In genomic region chr5:148401604-148402003, GRCh38 we compare ENCODE assay signal across 11 cellular contexts. TPM values are rescaled to one million over a fixed set of nuclear protein-coding genes. Genes with fewer than 3 reads are reported as not detected.
DNase-seq lines count a peak whose midpoint lies in the region; ATAC-seq and TF ChIP-seq lines count a peak whose summit lies in the region.
"Had no signal": no experiment of that assay in that cellular context is flagged by ENCODE, and none has a peak within 500 bp of the region (broad histone marks: within the 10 kb centered on the region; RNA-seq: fewer than 3 reads in every experiment).

No MANE protein-coding gene starts in this region.

- TF ChIP-seq POLR2A in IMR-90 (IDR thresholded peaks at IDR 0.05; ENCODE audit: low read depth, low read length): no peak

- peak overlapping the region; percentile 45; the same call in 1 of the 2 replicates for H2BK120ac ChIP-seq in IMR-90 (ENCODE audit: low read depth, low read length)

- no TSS peak for BruUV-seq in IMR-90 (replicated peaks; lab: Mats Ljungman, UMichigan)

- H3K4me3 Mint-ChIP-seq in CD4-positive, CD25-positive, alpha-beta regulatory T cell: peak overlapping the region in 1 of 4 donors; percentile 9
- H3K4me3 Mint-ChIP-seq: T-cell had no signal

- H3K79me2 ChIP-seq in osteoblast (ENCODE audit: insufficient read depth, low read length): peaks cover 24% of the 10 kb centered on the region

- H3K9ac ChIP-seq in IMR-90 (ENCODE audit: low read depth, low read length): no peak overlapping the region
- H3K9ac ChIP-seq in colonic mucosa (ENCODE audit: low read depth in 2 of 2, low read length in 2 of 2): no peak overlapping the region

- peaks cover 13 to 31% of the 10 kb centered on the region in 2 experiments; a peak in 3 of 4 replicates for H3K79me1 ChIP-seq in IMR-90 (ENCODE audit: low read depth in 1 of 2, low read length in 2 of 2)

- no peak overlapping the region for H3K14ac ChIP-seq in IMR-90 (replicated peaks; ENCODE audit: low read depth, low read length)

- H3K27ac ChIP-seq in CD4-positive, CD25-positive, alpha-beta regulatory T cell (ENCODE audit: insufficient read depth, low read length, poor library complexity, severe bottlenecking): no peak overlapping the region
- H3K27ac ChIP-seq in IMR-90 (ENCODE audit: insufficient read depth, low read length): peak overlapping the region; percentile 71
- peak overlapping the region; percentile 14 for H3K27ac ChIP-seq in colonic mucosa
- peak overlapping the region; percentile 72 for H3K27ac ChIP-seq in osteoblast (ENCODE audit: low read depth, low read length)
- H3K27ac ChIP-seq in WERI-Rb-1: no peak overlapping the region

- H2AFZ ChIP-seq in IMR-90 (replicated peaks; ENCODE audit: low read length, poor library complexity) (no peak overlapping the region), osteoblast (ENCODE audit: low read length) (no peak overlapping the region)

- WGBS in IMR-90 (ENCODE audit: extremely low coverage in 2 of 2, insufficient read length in 1 of 2), 2 experiments: no CpG with 5 or more reads among the region's 2 CpGs

- peak overlapping the region; percentile 34; the same call in 1 of the 3 replicates for H2BK15ac ChIP-seq in IMR-90 (ENCODE audit: low read depth, low read length)

- H4K5ac ChIP-seq in IMR-90 (ENCODE audit: low read depth, low read length): no peak overlapping the region

- TF ChIP-seq RAD21 in IMR-90 (IDR thresholded peaks at IDR 0.05; ENCODE audit: low read length): no peak

- dilution Hi-C loops in IMR-90 (cut with HindIII; ENCODE audit: low sequenced_read_pairs, unreplicated experiment): no loop called here

- peak overlapping the region; percentile 1; the same call in 1 of the 2 replicates for H2BK20ac ChIP-seq in IMR-90 (ENCODE audit: low read depth, low read length)

- peak overlapping the region; percentile 27 for H3K4ac ChIP-seq in IMR-90 (ENCODE audit: low read depth, low read length)

- H2AK9ac ChIP-seq in IMR-90 (replicated peaks; ENCODE audit: low read depth, low read length, poor library complexity): no peak overlapping the region

- CTCF ChIA-PET in IMR-90 (lab: Yijun Ruan, JAX): interaction anchor here (1.2 to 1.4 kb wide), 2 partner anchors 8 to 11 kb away, joined by 4 to 10 read pairs; no protein-coding TSS in a partner anchor

- H4K8ac ChIP-seq in IMR-90 (ENCODE audit: low read depth in 2 of 2, low read length in 2 of 2): peak overlapping the region in 1 of 2 experiments; percentile 28; a peak in 2 of 4 replicates

- peak overlapping the region; percentile 4 for H3K4me3 ChIP-seq in CD4-positive, CD25-positive, alpha-beta regulatory T cell (ENCODE audit: low read depth, low read length)
- no peak overlapping the region for H3K4me3 ChIP-seq in IMR-90 (ENCODE audit: insufficient read depth, low read depth, low read length)
- H3K4me3 ChIP-seq in colonic mucosa: no peak overlapping the region
- H3K4me3 ChIP-seq in osteoblast (ENCODE audit: insufficient read depth, low read length): no peak overlapping the region
- H3K4me3 ChIP-seq in WERI-Rb-1 (ENCODE audit: low read depth, low read length): no peak overlapping the region

- no peak overlapping the region for H4K91ac ChIP-seq in IMR-90 (ENCODE audit: insufficient read depth, low read depth, low read length)

- H3K9me1 ChIP-seq in IMR-90 (ENCODE audit: insufficient read depth, low read length): peaks cover 5% of the 10 kb centered on the region; the same call in 1 of the 2 replicates

- H3K9me3 Mint-ChIP-seq in CD4-positive, CD25-positive, alpha-beta regulatory T cell: no peaks in the 10 kb centered on the region
- H3K9me3 Mint-ChIP-seq: T-cell had no signal

- H4K20me1 ChIP-seq in IMR-90 (ENCODE audit: insufficient read depth, low read length) (peaks cover 5% of the 10 kb centered on the region; the same call in 1 of the 2 replicates), osteoblast (ENCODE audit: insufficient read depth, low read length) (peaks cover 3% of the 10 kb centered on the region)

- peak overlapping the region; percentile 37; the same call in 1 of the 2 replicates for H2AK5ac ChIP-seq in IMR-90 (ENCODE audit: low read depth, low read length)

- no peaks in the 10 kb centered on the region for H3K4me1 ChIP-seq in CD4-positive, CD25-positive, alpha-beta regulatory T cell (ENCODE audit: control insufficient read depth, insufficient read depth, low read length, poor library complexity, severe bottlenecking)
- H3K4me1 ChIP-seq in IMR-90 (ENCODE audit: control insufficient read depth, insufficient read depth, low read length) (peaks cover 7% of the 10 kb centered on the region), colonic mucosa (no peaks in the 10 kb centered on the region), osteoblast (ENCODE audit: insufficient read depth, low read length) (peaks cover 11% of the 10 kb centered on the region)

- peak overlapping the region; percentile 88 for H3K18ac ChIP-seq in IMR-90 (ENCODE audit: low read depth, low read length)

- peak overlapping the region; percentile 42 to 65 (median 65) for H3K27ac Mint-ChIP-seq in CD4-positive, CD25-positive, alpha-beta regulatory T cell

- no peaks in the 10 kb centered on the region for H3K27me3 Mint-ChIP-seq in CD4-positive, CD25-positive, alpha-beta regulatory T cell
- H3K27me3 Mint-ChIP-seq: T-cell had no signal

- peak overlapping the region; percentile 29 for H3K56ac ChIP-seq in IMR-90 (ENCODE audit: extremely low read depth, insufficient read depth, low read length)

- in situ Hi-C loops in IMR-90 (cut with MboI; ENCODE audit: low sequenced_read_pairs): loop anchor here (25.0 kb wide), 1 partner anchor 1939 kb away; no protein-coding TSS in a partner anchor

- TF ChIP-seq CTCF in IMR-90 (conservative IDR thresholded peaks at IDR 0.05; ENCODE audit: low read depth, low read length): no peak
- TF ChIP-seq CTCF in colonic mucosa (IDR thresholded peaks at IDR 0.05): no peak
- no peak for TF ChIP-seq CTCF in osteoblast (IDR thresholded peaks at IDR 0.05; ENCODE audit: extremely low read depth, low read depth, low read length)
- no peak for TF ChIP-seq CTCF in WERI-Rb-1 (IDR thresholded peaks at IDR 0.05; ENCODE audit: low read depth, low read length)

- intact Hi-C loops in IMR-90 (cut with micrococcal nuclease): no loop called here
- intact Hi-C loops in colonic mucosa (cut with DNase I): no loop called here

- peaks cover 29 to 69% (median 58%) of the 10 kb centered on the region in 4 donors for H3K4me1 Mint-ChIP-seq in CD4-positive, CD25-positive, alpha-beta regulatory T cell

- H3K23ac ChIP-seq in IMR-90 (ENCODE audit: low read depth, low read length): no peak overlapping the region

- ATAC-seq in CD4-positive, CD25-positive, alpha-beta regulatory T cell (ENCODE audit: low read depth in 2 of 2): peak; percentile 55 to 73
- ATAC-seq in IMR-90 (ENCODE audit: low read depth) (peak; percentile 82), HG02938 (IDR thresholded peaks at IDR 0.05; ENCODE audit: unreplicated experiment) (no peak)
- ATAC-seq: T-cell had no signal

- H3K9me3 ChIP-seq in CD4-positive, CD25-positive, alpha-beta regulatory T cell (ENCODE audit: control insufficient read depth in 2 of 2, low read length in 2 of 2): no peaks in the 10 kb centered on the region
- H3K9me3 ChIP-seq in IMR-90 (ENCODE audit: control insufficient read depth, insufficient read depth, low read length) (no peaks in the 10 kb centered on the region), colonic mucosa (no peaks in the 10 kb centered on the region), osteoblast (ENCODE audit: low read depth, low read length) (no peaks in the 10 kb centered on the region), WERI-Rb-1 (ENCODE audit: severe bottlenecking) (no peaks in the 10 kb centered on the region)

- no peaks in the 10 kb centered on the region for H3K27me3 ChIP-seq in CD4-positive, CD25-positive, alpha-beta regulatory T cell (ENCODE audit: control insufficient read depth, insufficient read depth, low read length)
- H3K27me3 ChIP-seq in IMR-90 (ENCODE audit: control insufficient read depth, insufficient read depth, low read length) (no peaks in the 10 kb centered on the region), colonic mucosa (no peaks in the 10 kb centered on the region), osteoblast (ENCODE audit: insufficient read depth, low read length) (no peaks in the 10 kb centered on the region), WERI-Rb-1 (ENCODE audit: insufficient read depth, low read depth, severe bottlenecking) (no peaks in the 10 kb centered on the region)

- peaks cover 62% of the 10 kb centered on the region for H3K36me3 Mint-ChIP-seq in CD4-positive, CD25-positive, alpha-beta regulatory T cell

- H3K4me2 ChIP-seq in IMR-90 (ENCODE audit: low read depth, low read length): peak overlapping the region; percentile 94
- H3K4me2 ChIP-seq in osteoblast (ENCODE audit: insufficient read depth, low read length): peak overlapping the region; percentile 55

- peak overlapping the region; percentile 76 for H2BK5ac ChIP-seq in IMR-90 (ENCODE audit: low read depth, low read length, poor library complexity, severe bottlenecking)

- DNase-seq in CD4-positive, CD25-positive, alpha-beta regulatory T cell: peak in 1 of 3 donors; percentile 39
- DNase-seq in IMR-90 (peak; percentile 48), colonic mucosa (no peak), osteoblast (ENCODE audit: insufficient read length, low spot score, missing footprints) (no peak), DMS153 (lab: John Stamatoyannopoulos, UW) (no peak), WERI-Rb-1 (no peak), iPS-NIHi7 (ENCODE audit: extremely low spot score) (no peak)
- DNase-seq: NCI-H510A, nucleus accumbens, T-cell had no signal

- H3K36me3 ChIP-seq in CD4-positive, CD25-positive, alpha-beta regulatory T cell (ENCODE audit: control insufficient read depth, insufficient read depth, low read length): peaks cover 82% of the 10 kb centered on the region
- H3K36me3 ChIP-seq in IMR-90 (ENCODE audit: control insufficient read depth, insufficient read depth, low read length) (peaks cover 20% of the 10 kb centered on the region), colonic mucosa (peaks cover 19% of the 10 kb centered on the region), osteoblast (ENCODE audit: insufficient read depth, low read length) (peaks cover 37% of the 10 kb centered on the region), WERI-Rb-1 (peaks cover 69% of the 10 kb centered on the region)

- POLR2A ChIA-PET in IMR-90 (lab: Charles Lee; ENCODE audit: unreplicated experiment): no interaction called here

TF ChIP-seq in IMR-90, 13 proteins besides CTCF, POLR2A, EP300 and RAD21 (continues in another document):
- no peak for TF ChIP-seq RCOR1 (IDR thresholded peaks at IDR 0.05; ENCODE audit: insufficient replicate concordance, low read length)

RNA-seq across cellular contexts. Expression of gene FBXO38, which starts 17.8 kb away (rescaled TPM):
- 54.6 TPM for total RNA-seq in CD4-positive, CD25-positive, alpha-beta regulatory T cell
- 10 to 100 TPM; 16.0 to 31.4 (median 19.8) TPM for polyA plus RNA-seq in CD4-positive, CD25-positive, alpha-beta regulatory T cell
- total RNA-seq in IMR-90 (2012; rRNA removed) (70.1 and 86.7 TPM in 2 replicates), colonic mucosa (10 to 100 TPM; 38.2 to 45.1 TPM), osteoblast (69.8 and 80.7 TPM in 2 replicates)
- 10.2 and 14.9 TPM in 2 replicates for polyA plus RNA-seq in IMR-90 (2012; rRNA removed)
- 2.8 and 10.8 TPM in 2 replicates for polyA plus RNA-seq in IMR-90 (2012; cell fraction: cytosol; rRNA removed)
- polyA plus RNA-seq in IMR-90 (2012; cell fraction: nucleus; rRNA removed; ENCODE audit: low replicate concordance): 4.6 and 28.3 TPM in 2 replicates

Comparison
In these comparisons a context has a peak if more than half of its experiments do, and no peak if none do; other contexts are left out.
1. H3K27ac ChIP-seq: peak in IMR-90 (single experiment), colonic mucosa (single experiment) and osteoblast (single experiment); none in CD4-positive, CD25-positive, alpha-beta regulatory T cell (single experiment) and WERI-Rb-1 (single experiment).